11 cellular contexts compared by ENCODE assay signal in genomic region chr6:79810153-79810806, GRCh38.
DNase-seq lines count a peak whose midpoint lies in the region; ATAC-seq and TF ChIP-seq lines count a peak whose summit lies in the region.
"Had no signal": no experiment of that assay in that cellular context is flagged by ENCODE, and none has a peak within 500 bp of the region (broad histone marks: within the 10 kb centered on the region; RNA-seq: fewer than 3 reads in every experiment).

No MANE protein-coding gene starts in this region.

- no peak overlapping the region for H2AK5ac ChIP-seq in neuronal stem cell (ENCODE audit: low read depth, low read length)

- DNase-seq in HFF-Myc (ENCODE audit: extremely low read depth, low read depth) (peak; percentile 44), NCI-H2227 treated with DMSO at 0.1 percent for 48 hours (lab: John Stamatoyannopoulos, UW) (peak; percentile 64), choroid plexus epithelial cell (ENCODE audit: low read depth) (peak; percentile 2), neuronal stem cell (ENCODE audit: low spot score) (peak; percentile 92), transverse colon (no peak)
- no peak for DNase-seq in stimulated activated naive CD4-positive, alpha-beta T cell treated with Interleukin-2 at 50 U/mL for 16 hours (lab: John Stamatoyannopoulos, UW)
- DNase-seq: activated CD4-positive, alpha-beta T cell treated with anti-CD3 and anti-CD28 coated beads, Interleukin-2, amount 50 U/mL, for 48 hours; KG1; naive thymus-derived CD8-positive, alpha-beta T cell had no signal

- H3K4me2 ChIP-seq in neuronal stem cell (ENCODE audit: insufficient read depth, low read length, poor library complexity, severe bottlenecking), result no peak overlapping the region

- peak overlapping the region; percentile 44 for H2AFZ ChIP-seq in neuronal stem cell (ENCODE audit: low read length)

- no peak overlapping the region; the same call in 1 of the 2 replicates for H3K4me3 ChIP-seq in HFF-Myc (replicated peaks; ENCODE audit: low read depth, low read length)
- no peak overlapping the region for H3K4me3 ChIP-seq in choroid plexus epithelial cell (ENCODE audit: low read depth, low read length)
- peak overlapping the region in 1 of 2 donors; percentile 2 for H3K4me3 ChIP-seq in neuronal stem cell (ENCODE audit: low read length in 2 of 2)
- H3K4me3 ChIP-seq in transverse colon, result no peak overlapping the region

- H3K4ac ChIP-seq in neuronal stem cell (ENCODE audit: low read length), result no peak overlapping the region

- H3K27ac ChIP-seq in neuronal stem cell (replicated peaks; ENCODE audit: low read length) (peak overlapping the region; percentile 89), transverse colon (no peak overlapping the region)

- no peak overlapping the region for H4K91ac ChIP-seq in neuronal stem cell (ENCODE audit: low read depth, low read length, poor library complexity)

- H3K27me3 ChIP-seq in neuronal stem cell (ENCODE audit: control insufficient read depth in 3 of 3, insufficient read depth in 3 of 3, low read depth in 1 of 3, low read length in 3 of 3) (peaks cover 0 to 7% (median 0%) of the 10 kb centered on the region in 3 experiments), transverse colon (no peaks in the 10 kb centered on the region)

- no peak for TF ChIP-seq EP300 in transverse colon (IDR thresholded peaks at IDR 0.05; ENCODE audit: low read depth)

- intact Hi-C loops in transverse colon (cut with DNase I; ENCODE audit: low total_unique reads), result no loop called here

- no peak overlapping the region for H2BK15ac ChIP-seq in neuronal stem cell (ENCODE audit: low read length)

- no peak overlapping the region for H3K9ac ChIP-seq in neuronal stem cell (ENCODE audit: low read depth, low read length, poor library complexity)

- no peak for ATAC-seq in HG02981 (IDR thresholded peaks at IDR 0.05; ENCODE audit: unreplicated experiment)
- no peak for ATAC-seq in HG03095 (IDR thresholded peaks at IDR 0.05; ENCODE audit: unreplicated experiment)
- ATAC-seq: naive thymus-derived CD8-positive, alpha-beta T cell had no signal

- in situ Hi-C loops in transverse colon (cut with MboI; ENCODE audit: low pct_ligation_motif_present in 1 of 4, low pct_unique_long_range_greater_than_20kb in 1 of 4, low sequenced_read_pairs in 3 of 4), result no loop called here

- no peak overlapping the region for H2BK12ac ChIP-seq in neuronal stem cell (ENCODE audit: low read length)

- WGBS in neuronal stem cell (ENCODE audit: extremely low coverage in 2 of 2, insufficient read length in 2 of 2, insufficient replicate concordance in 1 of 2), 2 donors, result no CpG with 5 or more reads among the region's 11 CpGs
- WGBS in transverse colon (ENCODE audit: low coverage in 1 of 2), 2 donors, result 59 to 68% methylated on average over 5 to 11 of the region's 11 CpGs

- H2BK5ac ChIP-seq in neuronal stem cell (ENCODE audit: low read length), result no peak overlapping the region

- no peak overlapping the region for H2BK120ac ChIP-seq in neuronal stem cell (ENCODE audit: low read depth, low read length)

- no peak overlapping the region for H3K23ac ChIP-seq in neuronal stem cell (ENCODE audit: low read depth, low read length, poor library complexity)

- H3K18ac ChIP-seq in neuronal stem cell (ENCODE audit: low read length), result no peak overlapping the region

- H3K36me3 ChIP-seq in neuronal stem cell (replicated peaks in 1 of 2; ENCODE audit: control insufficient read depth in 2 of 2, insufficient read depth in 2 of 2, low read length in 2 of 2) (no peaks in the 10 kb centered on the region), transverse colon (no peaks in the 10 kb centered on the region)

- H3K4me1 ChIP-seq in neuronal stem cell (ENCODE audit: control insufficient read depth in 2 of 2, insufficient read depth in 1 of 2, low read depth in 1 of 2, low read length in 2 of 2), result peaks cover 19 to 21% of the 10 kb centered on the region in 2 donors
- H3K4me1 ChIP-seq in transverse colon, result no peaks in the 10 kb centered on the region

- H3K79me1 ChIP-seq in neuronal stem cell (ENCODE audit: low read depth, low read length), result no peaks in the 10 kb centered on the region

- TF ChIP-seq CTCF in HFF-Myc (IDR thresholded peaks at IDR 0.05; ENCODE audit: low read depth, low read length, missing control alignments) (no peak), choroid plexus epithelial cell (conservative IDR thresholded peaks at IDR 0.05; ENCODE audit: low read depth, low read length) (no peak), transverse colon (IDR thresholded peaks at IDR 0.05) (no peak)

- no peaks in the 10 kb centered on the region for H3K9me3 ChIP-seq in neuronal stem cell (replicated peaks in 1 of 2; ENCODE audit: control insufficient read depth in 2 of 2, insufficient read depth in 1 of 2, low read depth in 1 of 2, low read length in 2 of 2)
- no peaks in the 10 kb centered on the region for H3K9me3 ChIP-seq in transverse colon

- TF ChIP-seq POLR2A in transverse colon (IDR thresholded peaks at IDR 0.05), result no peak

- no peak overlapping the region for H3K14ac ChIP-seq in neuronal stem cell (ENCODE audit: low read length)

- H4K8ac ChIP-seq in neuronal stem cell (ENCODE audit: low read depth, low read length), result no peak overlapping the region

Comparison
In these comparisons a context has a peak if more than half of its experiments do, and no peak if none do; other contexts are left out.
1. DNase-seq: peak in HFF-Myc (single experiment), NCI-H2227 treated with DMSO at 0.1 percent for 48 hours (single experiment), choroid plexus epithelial cell (single experiment) and neuronal stem cell (single experiment); none in transverse colon (single experiment) and stimulated activated naive CD4-positive, alpha-beta T cell treated with Interleukin-2 at 50 U/mL for 16 hours (single experiment).